22 cellular contexts compared by ENCODE assay signal in the genomic region with DNA sequence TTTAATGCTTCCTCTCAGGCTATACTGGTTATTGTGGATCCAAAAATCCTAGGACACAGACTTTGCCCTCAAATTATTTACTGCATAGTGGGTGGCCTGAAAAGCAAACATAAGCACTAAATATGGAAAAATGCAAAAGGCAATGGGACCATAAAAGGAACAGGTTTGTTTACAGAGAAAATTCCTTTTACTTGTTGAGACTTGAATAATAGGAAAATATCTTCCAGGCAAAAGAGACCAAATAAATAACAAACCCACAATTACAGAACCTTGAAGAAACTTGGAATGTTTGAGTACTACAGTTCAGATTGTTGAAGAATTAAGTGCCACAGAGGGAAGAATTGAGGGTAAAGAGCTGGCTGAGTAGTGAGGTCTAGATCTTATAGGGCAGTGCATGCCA.
"Had no signal": no experiment of that assay in that cellular context is flagged by ENCODE, and none has a peak within 500 bp of the region (broad histone marks: within the 10 kb centered on the region; RNA-seq: fewer than 3 reads in every experiment).

No MANE protein-coding gene starts in this region.

- ATAC-seq: activated CD4-positive, alpha-beta T cell treated with anti-CD3 and anti-CD28 coated beads for 36 hours; activated T-cell treated with anti-CD3 and anti-CD28 coated beads, Interleukin-2, amount 50 U/mL, for 4 hours; body of pancreas; natural killer cell had no signal

- H3K27ac Mint-ChIP-seq: activated B cell treated with CpG ODN at 0.5 μM for 24 hours; activated CD4-positive, alpha-beta T cell treated with anti-CD3 and anti-CD28 coated beads for 36 hours; activated naive CD8-positive, alpha-beta T cell treated with anti-CD3 and anti-CD28 coated beads, Interleukin-2, amount 10 ng/mL, durations not matched to agents 7 days and 5 days; activated T-helper 2 cell treated with anti-CD3 and anti-CD28 coated beads, Interferon-gamma antibody, Interleukin-2, Interleukin-4, amounts not matched to agents 10 μg/mL and 5 μg/mL and 100 μg/mL, durations not matched to agents 14 hours and 24 hours and 36 hours; mesothelial cell of epicardium; natural killer cell; progenitor cell of endocrine pancreas; type B pancreatic cell had no signal

- H3K4me3 ChIP-seq: body of pancreas, left ventricle myocardium inferior, thoracic aorta, vagina had no signal

- H3K27me3 ChIP-seq: body of pancreas, vagina had no signal

- H3K36me3 ChIP-seq: left ventricle myocardium inferior, thoracic aorta, vagina had no signal

- H3K9me3 ChIP-seq: body of pancreas, left ventricle myocardium inferior, thoracic aorta, vagina had no signal

- H3K4me1 Mint-ChIP-seq: activated B cell treated with CpG ODN at 0.5 μM for 24 hours; activated CD4-positive, alpha-beta T cell treated with anti-CD3 and anti-CD28 coated beads for 36 hours; activated naive CD8-positive, alpha-beta T cell treated with anti-CD3 and anti-CD28 coated beads, Interleukin-2, amount 10 ng/mL, durations not matched to agents 7 days and 5 days; natural killer cell had no signal

- H3K9me3 Mint-ChIP-seq: activated naive CD8-positive, alpha-beta T cell treated with anti-CD3 and anti-CD28 coated beads, Interleukin-2, amount 10 ng/mL, durations not matched to agents 7 days and 5 days; activated T-helper 2 cell treated with anti-CD3 and anti-CD28 coated beads, Interferon-gamma antibody, Interleukin-2, Interleukin-4, amounts not matched to agents 10 μg/mL and 5 μg/mL and 100 μg/mL, durations not matched to agents 14 hours and 24 hours and 36 hours; type B pancreatic cell had no signal

- H3K27me3 Mint-ChIP-seq: activated B cell treated with CpG ODN at 0.5 μM for 24 hours; activated CD4-positive, alpha-beta T cell treated with anti-CD3 and anti-CD28 coated beads for 36 hours; activated naive CD8-positive, alpha-beta T cell treated with anti-CD3 and anti-CD28 coated beads, Interleukin-2, amount 10 ng/mL, durations not matched to agents 7 days and 5 days; progenitor cell of endocrine pancreas; type B pancreatic cell had no signal

- DNase-seq: activated B cell treated with CpG ODN at 0.5 μM for 24 hours; activated CD4-positive, alpha-beta T cell treated with anti-CD3 and anti-CD28 coated beads for 36 hours; activated CD4-positive, alpha-beta T cell treated with anti-CD3 and anti-CD28 coated beads, Interleukin-2, amount 50 U/mL, for 4 hours; activated CD8-positive, alpha-beta memory T cell treated with anti-CD3 and anti-CD28 coated beads, Interleukin-2, amount 50 U/mL, for 48 hours; activated naive CD4-positive, alpha-beta T cell; activated naive CD8-positive, alpha-beta T cell treated with anti-CD3 and anti-CD28 coated beads, Interleukin-2, amount 10 ng/mL, durations not matched to agents 7 days and 5 days; activated T-cell treated with anti-CD3 and anti-CD28 coated beads, Interleukin-2, amount 50 U/mL, for 4 hours; amygdala; body of pancreas; foreskin melanocyte; kidney glomerular epithelial cell; left ventricle myocardium inferior; natural killer cell; stimulated activated CD4-positive, alpha-beta T cell treated with anti-CD3 and anti-CD28 coated beads, Interleukin-4, amount 100 ng/mL, for 24 hours; stimulated activated naive CD4-positive, alpha-beta T cell treated with Interleukin-2 at 50 U/mL for 16 hours; T1000 had no signal

- H3K4me3 Mint-ChIP-seq: activated B cell treated with CpG ODN at 0.5 μM for 24 hours; activated CD4-positive, alpha-beta T cell treated with anti-CD3 and anti-CD28 coated beads for 36 hours; activated naive CD8-positive, alpha-beta T cell treated with anti-CD3 and anti-CD28 coated beads, Interleukin-2, amount 10 ng/mL, durations not matched to agents 7 days and 5 days; activated T-cell treated with anti-CD3 and anti-CD28 coated beads, Interleukin-2, amount 50 U/mL, for 4 hours; mesothelial cell of epicardium; natural killer cell; type B pancreatic cell had no signal

- H3K4me1 ChIP-seq: body of pancreas, left ventricle myocardium inferior, vagina had no signal

- H3K27ac ChIP-seq: body of pancreas, left ventricle myocardium inferior, thoracic aorta, vagina had no signal

- H3K36me3 Mint-ChIP-seq: activated naive CD8-positive, alpha-beta T cell treated with anti-CD3 and anti-CD28 coated beads, Interleukin-2, amount 10 ng/mL, durations not matched to agents 7 days and 5 days; mesothelial cell of epicardium; natural killer cell; type B pancreatic cell had no signal
